10 cellular contexts compared by ENCODE assay signal in the genomic region with DNA sequence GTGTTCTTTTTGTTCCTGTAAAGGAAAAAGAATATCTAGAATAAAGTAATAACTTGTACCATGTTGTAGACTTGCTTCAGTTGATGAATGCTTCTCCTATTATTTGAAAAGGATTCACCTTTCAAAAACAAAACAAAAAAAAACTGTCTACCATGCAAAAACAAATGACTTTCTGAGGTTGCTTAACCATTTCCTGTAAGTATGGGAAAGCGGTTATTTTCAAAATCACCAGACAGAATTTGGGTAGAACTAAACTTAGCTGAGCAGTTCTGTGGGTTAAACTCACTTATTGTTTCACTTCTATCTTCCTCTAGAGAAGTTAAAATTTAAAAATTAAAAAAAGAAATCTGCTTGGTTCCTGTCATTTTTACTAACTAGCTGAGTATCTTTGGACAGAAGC. TPM values are rescaled to one million over a fixed set of nuclear protein-coding genes. Genes with fewer than 3 reads are reported as not detected.
DNase-seq lines count a peak whose midpoint lies in the region; ATAC-seq and TF ChIP-seq lines count a peak whose summit lies in the region.
"Had no signal": no experiment of that assay in that cellular context is flagged by ENCODE, and none has a peak within 500 bp of the region (broad histone marks: within the 10 kb centered on the region; RNA-seq: fewer than 3 reads in every experiment).

No MANE protein-coding gene starts in this region.

- H3K27me3 ChIP-seq in sigmoid colon: no peaks in the 10 kb centered on the region

- no peaks in the 10 kb centered on the region for H3K27me3 Mint-ChIP-seq in T-helper 17 cell

- H3K4me3 ChIP-seq in sigmoid colon: no peak overlapping the region

- TF ChIP-seq EP300 in sigmoid colon (IDR thresholded peaks at IDR 0.05): no peak

- TF ChIP-seq POLR2A in sigmoid colon (IDR thresholded peaks at IDR 0.05): no peak

- WGBS in sigmoid colon, 2 donors: 49 to 86% methylated on average over 1 of the region's 1 CpG

- TF ChIP-seq CTCF in sigmoid colon (IDR thresholded peaks at IDR 0.05): no peak

- no peaks in the 10 kb centered on the region for H3K36me3 ChIP-seq in sigmoid colon

- DNase-seq in AML-193 (lab: John Stamatoyannopoulos, UW) (peak; percentile 56 to 68), T-helper 17 cell (no peak), NCI-H1436 (lab: John Stamatoyannopoulos, UW) (no peak), Ammon's horn (ENCODE audit: low spot score) (no peak), sigmoid colon (no peak)

- no peaks in the 10 kb centered on the region for H3K9me3 ChIP-seq in T-helper 17 cell (ENCODE audit: control insufficient read depth, low read length, poor library complexity, severe bottlenecking)
- H3K9me3 ChIP-seq in sigmoid colon: no peaks in the 10 kb centered on the region

- H3K36me3 Mint-ChIP-seq in T-helper 17 cell (ENCODE audit: low read depth): no peaks in the 10 kb centered on the region

- H3K4me3 Mint-ChIP-seq in T-helper 17 cell: no peak overlapping the region

- H3K27ac ChIP-seq in sigmoid colon: no peak overlapping the region
- H3K27ac ChIP-seq: parathyroid adenoma had no signal

- intact Hi-C loops in sigmoid colon (cut with DNase I): no loop called here

- peak; percentile 69 for ATAC-seq in GM19324 (IDR thresholded peaks at IDR 0.05; ENCODE audit: low FRiP score, unreplicated experiment)
- ATAC-seq in HG03159 (IDR thresholded peaks at IDR 0.05; ENCODE audit: unreplicated experiment): peak; percentile 49
- ATAC-seq in T-helper 17 cell: peak; percentile 76
- ATAC-seq in esophagus mucosa: no peak
- ATAC-seq: Right ventricle myocardium inferior had no signal

- H3K4me1 ChIP-seq in sigmoid colon: peaks cover 0 to 34% (median 9%) of the 10 kb centered on the region in 4 donors

- peak overlapping the region; percentile 93 for H3K27ac Mint-ChIP-seq in T-helper 17 cell

- H3K4me1 Mint-ChIP-seq in T-helper 17 cell: peaks cover 47% of the 10 kb centered on the region

RNA-seq across cellular contexts. Expression of a gene that starts 25.2 kb away (rescaled TPM):
- 10 to 100 TPM; 72.4 to 80.7 TPM for total RNA-seq in T-helper 17 cell
- total RNA-seq in esophagus mucosa: 23.6 TPM
- total RNA-seq in sigmoid colon: 10 to 100 TPM; 45.2 to 68.1 (median 59.0) TPM
- 10 to 100 TPM in 1 of 3 donors, 1 to 10 TPM in 2; 1.4 to 12.7 (median 1.8) TPM for polyA plus RNA-seq in sigmoid colon

Comparison
In these comparisons a context has a peak if more than half of its experiments do, and no peak if none do; other contexts are left out.
1. DNase-seq: peak in AML-193 (2 of 2); none in T-helper 17 cell (0 of 3), NCI-H1436 (single experiment), Ammon's horn (single experiment) and sigmoid colon (single experiment).